14 cellular contexts compared by ENCODE assay signal in the genomic region with DNA sequence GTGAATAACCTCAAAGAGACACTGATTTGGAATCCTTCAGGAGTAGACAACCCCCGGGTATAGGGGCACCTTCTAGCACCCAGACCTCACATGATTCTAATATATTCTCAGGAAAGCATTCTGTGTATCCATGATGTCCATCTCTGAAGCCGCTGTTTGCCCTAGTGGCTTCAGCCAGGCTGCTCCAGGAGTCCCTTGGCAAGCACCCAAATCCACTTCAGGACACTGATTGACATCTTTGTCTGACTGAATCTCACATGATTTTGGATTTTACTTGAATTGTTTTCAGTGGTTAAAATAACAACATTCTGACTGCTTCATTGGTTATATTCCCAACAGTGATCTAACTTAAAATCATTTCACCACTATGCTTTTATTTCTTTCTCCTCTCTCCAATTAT.
"Had no signal": no experiment of that assay in that cellular context is flagged by ENCODE, and none has a peak within 500 bp of the region (broad histone marks: within the 10 kb centered on the region; RNA-seq: fewer than 3 reads in every experiment).

No MANE protein-coding gene starts in this region.

- H3K27ac ChIP-seq: epithelial cell of prostate, gastroesophageal sphincter, hepatocyte, parathyroid adenoma, right atrium auricular region, transverse colon had no signal

- H3K27me3 ChIP-seq: gastroesophageal sphincter, hepatocyte, right atrium auricular region, transverse colon had no signal

- H3K9me3 ChIP-seq: right atrium auricular region, transverse colon had no signal

- FAIRE-seq: small intestine had no signal

- H3K36me3 ChIP-seq: gastroesophageal sphincter, right atrium auricular region, transverse colon had no signal

- H3K4me1 ChIP-seq: gastroesophageal sphincter, parathyroid adenoma, right atrium auricular region, transverse colon had no signal

- H3K9ac ChIP-seq: parathyroid adenoma had no signal

- DNase-seq: activated CD4-positive, alpha-beta T cell treated with anti-CD3 and anti-CD28 coated beads for 48 hours; activated CD8-positive, alpha-beta memory T cell treated with anti-CD3 and anti-CD28 coated beads for 24 hours; activated naive CD4-positive, alpha-beta T cell treated with anti-CD3 and anti-CD28 coated beads, Interleukin-2, amount 10 ng/mL, durations not matched to agents 7 days and 5 days; cortex of kidney; effector memory CD4-positive, alpha-beta T cell; kidney glomerular epithelial cell; naive B cell; small intestine; transverse colon had no signal

- H3K4me3 ChIP-seq: gastroesophageal sphincter, hepatocyte, right atrium auricular region, transverse colon had no signal
